8 cellular contexts compared by ENCODE assay signal in the genomic region with DNA sequence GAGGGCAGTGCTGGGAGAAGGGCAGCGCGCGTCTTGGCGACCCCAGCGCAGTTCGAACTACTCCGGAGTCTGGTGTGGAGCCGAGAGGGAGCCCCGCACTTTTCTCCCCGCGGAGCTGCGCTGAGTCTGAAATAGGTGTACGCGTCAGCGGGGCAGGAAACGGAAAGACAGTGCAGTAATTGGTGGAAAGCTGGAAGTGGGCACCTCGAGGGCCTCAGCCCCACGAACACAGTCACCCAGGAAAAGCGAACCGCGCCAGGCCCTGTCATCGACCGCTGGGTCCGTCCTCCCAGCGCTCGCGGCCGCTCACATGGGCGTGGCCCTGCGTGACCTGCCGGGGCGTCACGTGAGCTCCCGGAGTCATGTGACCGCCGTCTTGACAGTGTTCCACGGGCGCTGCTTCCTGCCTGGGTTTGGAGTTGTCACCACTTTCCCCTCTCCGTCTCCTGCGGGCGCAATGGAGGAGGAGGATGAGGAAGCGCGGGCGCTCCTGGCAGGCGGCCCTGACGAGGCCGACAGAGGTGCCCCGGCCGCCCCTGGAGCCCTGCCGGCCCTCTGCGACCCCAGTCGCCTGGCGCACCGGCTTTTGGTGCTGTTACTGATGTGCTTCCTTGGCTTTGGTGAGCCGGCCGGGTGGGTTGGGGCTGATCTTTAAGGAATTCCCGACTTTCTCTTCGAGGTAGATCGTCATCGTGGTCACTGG. TPM values are rescaled to one million over a fixed set of nuclear protein-coding genes. Genes with fewer than 3 reads are reported as not detected.
DNase-seq lines count a peak whose midpoint lies in the region; ATAC-seq and TF ChIP-seq lines count a peak whose summit lies in the region.

A gene with protein sequence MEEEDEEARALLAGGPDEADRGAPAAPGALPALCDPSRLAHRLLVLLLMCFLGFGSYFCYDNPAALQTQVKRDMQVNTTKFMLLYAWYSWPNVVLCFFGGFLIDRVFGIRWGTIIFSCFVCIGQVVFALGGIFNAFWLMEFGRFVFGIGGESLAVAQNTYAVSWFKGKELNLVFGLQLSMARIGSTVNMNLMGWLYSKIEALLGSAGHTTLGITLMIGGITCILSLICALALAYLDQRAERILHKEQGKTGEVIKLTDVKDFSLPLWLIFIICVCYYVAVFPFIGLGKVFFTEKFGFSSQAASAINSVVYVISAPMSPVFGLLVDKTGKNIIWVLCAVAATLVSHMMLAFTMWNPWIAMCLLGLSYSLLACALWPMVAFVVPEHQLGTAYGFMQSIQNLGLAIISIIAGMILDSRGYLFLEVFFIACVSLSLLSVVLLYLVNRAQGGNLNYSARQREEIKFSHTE (plus strand): TSS at position 359 of the 703 bp plus-strand sequence. CDS start 99 bp downstream, at position 458.

- TF ChIP-seq POLR2A in ovary (IDR thresholded peaks at IDR 0.05): peak; percentile 71

- H3K36me3 ChIP-seq in SU-DHL-6 (ENCODE audit: low read length): peaks cover 8% of the 10 kb centered on the region; the same call in 1 of the 2 replicates
- no peaks in the 10 kb centered on the region for H3K36me3 ChIP-seq in ovary
- peaks cover 4% of the 10 kb centered on the region for H3K36me3 ChIP-seq in thymus (ENCODE audit: control insufficient read depth, insufficient read depth)

- peaks cover 43% of the 10 kb centered on the region for H3K79me2 ChIP-seq in SU-DHL-6 (ENCODE audit: insufficient read depth, low read length)

- WGBS in ovary, 3 donors: 0% methylated on average over 54 to 60 of the region's 60 CpGs
- WGBS in thymus: under 1% methylated on average over 60 of the region's 60 CpGs

- H3K4me1 Mint-ChIP-seq in activated naive CD8-positive, alpha-beta T cell treated with anti-CD3 and anti-CD28 coated beads, Interleukin-2, amount 10 ng/mL, durations not matched to agents 7 days and 5 days: peaks cover 16% of the 10 kb centered on the region

- H3K4me3 ChIP-seq in GM12865 (ENCODE audit: low read depth, low read length) (peak within 1 kb of the TSS; percentile 96), SU-DHL-6 (ENCODE audit: insufficient read depth, low read length, poor library complexity, severe bottlenecking) (peak within 1 kb of the TSS; percentile 94), ovary (peak within 1 kb of the TSS; percentile 49), thymus (ENCODE audit: low read length) (peak within 1 kb of the TSS; percentile 93)

- H2AFZ ChIP-seq in SU-DHL-6 (ENCODE audit: low read depth, low read length, severe bottlenecking): peak within 1 kb of the TSS; percentile 89

- H3K4me3 Mint-ChIP-seq in activated naive CD8-positive, alpha-beta T cell treated with anti-CD3 and anti-CD28 coated beads, Interleukin-2, amount 10 ng/mL, durations not matched to agents 7 days and 5 days: peak within 1 kb of the TSS; percentile 90

- H3K36me3 Mint-ChIP-seq in activated naive CD8-positive, alpha-beta T cell treated with anti-CD3 and anti-CD28 coated beads, Interleukin-2, amount 10 ng/mL, durations not matched to agents 7 days and 5 days: no peaks in the 10 kb centered on the region

- no peaks in the 10 kb centered on the region for H4K20me1 ChIP-seq in SU-DHL-6 (ENCODE audit: low read depth, low read length)

- peak; percentile 91 for DNase-seq in GM12865 (ENCODE audit: low read depth)
- peak; percentile 91 to 93 (median 93) for DNase-seq in NCI-H1417 (lab: John Stamatoyannopoulos, UW)
- DNase-seq in activated naive CD8-positive, alpha-beta T cell treated with anti-CD3 and anti-CD28 coated beads, Interleukin-2, amount 10 ng/mL, durations not matched to agents 7 days and 5 days: peak; percentile 91
- DNase-seq in head of caudate nucleus: peak; percentile 90 to 99 (median 96)
- DNase-seq in ovary: peak; percentile 92 to 95 (median 93)

- H3K4me1 ChIP-seq in ovary (ENCODE audit: insufficient read depth) (peaks cover 2% of the 10 kb centered on the region), thymus (ENCODE audit: control insufficient read depth, insufficient read depth, low read length) (peaks cover 7% of the 10 kb centered on the region)

- H3K27me3 Mint-ChIP-seq in activated naive CD8-positive, alpha-beta T cell treated with anti-CD3 and anti-CD28 coated beads, Interleukin-2, amount 10 ng/mL, durations not matched to agents 7 days and 5 days: peaks cover 17% of the 10 kb centered on the region

- H3K27me3 ChIP-seq in SU-DHL-6 (ENCODE audit: low read length): no peaks in the 10 kb centered on the region
- H3K27me3 ChIP-seq in ovary: no peaks in the 10 kb centered on the region
- no peaks in the 10 kb centered on the region for H3K27me3 ChIP-seq in thymus (ENCODE audit: control insufficient read depth, insufficient read depth)

- H3K9me2 ChIP-seq in SU-DHL-6 (replicated peaks; ENCODE audit: insufficient read depth, low read length): no peaks in the 10 kb centered on the region

- POLR2A ChIA-PET in activated naive CD8-positive, alpha-beta T cell treated with anti-CD3 and anti-CD28 coated beads, Interleukin-2, amount 10 ng/mL, durations not matched to agents 7 days and 5 days (lab: Charles Lee): interaction anchor here (1.0 to 1.6 kb wide), 4 partner anchors 8 to 1648 kb away, joined by 3 to 8 read pairs (median 6); a partner anchor contains a TSS

- H3K27ac ChIP-seq in SU-DHL-6 (ENCODE audit: low read depth, low read length) (0 out of 2 replicates have a peak within 1 kb of the TSS, but pooled peaks have one; percentile 14), ovary (peak within 1 kb of the TSS; percentile 51 to 83), thymus (ENCODE audit: low read depth) (peak within 1 kb of the TSS; percentile 89)

- H3K9me3 ChIP-seq in SU-DHL-6 (ENCODE audit: insufficient read depth, low read length) (no peaks in the 10 kb centered on the region), ovary (no peaks in the 10 kb centered on the region), thymus (ENCODE audit: control insufficient read depth) (peaks cover 1% of the 10 kb centered on the region)

- peaks cover 8% of the 10 kb centered on the region; the same call in 1 of the 2 replicates for H3F3A ChIP-seq in SU-DHL-6 (ENCODE audit: insufficient read depth)

- no peaks in the 10 kb centered on the region for H3K9me3 Mint-ChIP-seq in activated naive CD8-positive, alpha-beta T cell treated with anti-CD3 and anti-CD28 coated beads, Interleukin-2, amount 10 ng/mL, durations not matched to agents 7 days and 5 days

- ATAC-seq in HG02759 (IDR thresholded peaks at IDR 0.05; ENCODE audit: unreplicated experiment): peak; percentile 99
- peak; percentile 95 for ATAC-seq in activated naive CD8-positive, alpha-beta T cell treated with anti-CD3 and anti-CD28 coated beads, Interleukin-2, amount 10 ng/mL, durations not matched to agents 7 days and 5 days (ENCODE audit: low read depth)

- TF ChIP-seq CTCF in GM12865 (IDR thresholded peaks at IDR 0.05; ENCODE audit: insufficient read depth, low read depth, low read length, missing control alignments) (no peak), SU-DHL-6 (IDR thresholded peaks at IDR 0.05; ENCODE audit: insufficient read depth, low read length, poor library complexity, severe bottlenecking) (no peak), ovary (IDR thresholded peaks at IDR 0.05) (no peak)

- H3K9ac ChIP-seq in SU-DHL-6 (ENCODE audit: low read length): peak within 1 kb of the TSS; percentile 63

- TF ChIP-seq EP300 in ovary (IDR thresholded peaks at IDR 0.05): no peak

- H3K27ac Mint-ChIP-seq in activated naive CD8-positive, alpha-beta T cell treated with anti-CD3 and anti-CD28 coated beads, Interleukin-2, amount 10 ng/mL, durations not matched to agents 7 days and 5 days: peak within 1 kb of the TSS; percentile 83

- H3K4me2 ChIP-seq in SU-DHL-6 (ENCODE audit: low read depth, low read length, poor library complexity, severe bottlenecking): peak within 1 kb of the TSS; percentile 92

- intact Hi-C loops in head of caudate nucleus (cut with DNase I): loop anchor here (10.0 kb wide), 1 partner anchor 157 kb away; a partner anchor contains a TSS
- intact Hi-C loops in ovary (cut with DNase I): loop anchor here in 1 of 4 donors (10.0 kb wide), 1 partner anchor 147 kb away; no protein-coding TSS in a partner anchor

RNA-seq across cellular contexts. Expression of the gene that starts here (rescaled TPM):
- 10 to 100 TPM; 26.2 TPM for total RNA-seq in activated naive CD8-positive, alpha-beta T cell treated with anti-CD3 and anti-CD28 coated beads, Interleukin-2, amount 10 ng/mL, durations not matched to agents 7 days and 5 days
- 10 to 100 TPM; 27.7 to 63.8 (median 43.0) TPM for total RNA-seq in ovary
- polyA plus RNA-seq in ovary (10 to 100 TPM; 27.1 to 47.2 TPM), thymus (61.4 TPM)

Comparison
In these comparisons a context has a peak if more than half of its experiments do, and no peak if none do; other contexts are left out.
1. Peak in every context shown above with its lines: DNase-seq, ATAC-seq, H3K4me3 ChIP-seq and H3K27ac ChIP-seq.
2. H3K27ac ChIP-seq: peak in every context shown above with its lines; median percentile 89 in thymus; 67 in ovary; 14 in SU-DHL-6.